Comparison of ENCODE assay signal across 1 cellular context in genomic region chr2:159285929-159286708, GRCh38.
A peak's percentile ranks its signal among the peaks of the same experiment; 100 is the strongest.
TF ChIP-seq lines count a peak whose summit lies in the region.

A gene with protein sequence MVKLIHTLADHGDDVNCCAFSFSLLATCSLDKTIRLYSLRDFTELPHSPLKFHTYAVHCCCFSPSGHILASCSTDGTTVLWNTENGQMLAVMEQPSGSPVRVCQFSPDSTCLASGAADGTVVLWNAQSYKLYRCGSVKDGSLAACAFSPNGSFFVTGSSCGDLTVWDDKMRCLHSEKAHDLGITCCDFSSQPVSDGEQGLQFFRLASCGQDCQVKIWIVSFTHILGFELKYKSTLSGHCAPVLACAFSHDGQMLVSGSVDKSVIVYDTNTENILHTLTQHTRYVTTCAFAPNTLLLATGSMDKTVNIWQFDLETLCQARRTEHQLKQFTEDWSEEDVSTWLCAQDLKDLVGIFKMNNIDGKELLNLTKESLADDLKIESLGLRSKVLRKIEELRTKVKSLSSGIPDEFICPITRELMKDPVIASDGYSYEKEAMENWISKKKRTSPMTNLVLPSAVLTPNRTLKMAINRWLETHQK (minus strand): TSS chr2:159286703. CDS start chr2:159283069, 3,634 bp downstream.

TF ChIP-seq in HepG2, 621 proteins besides CTCF, POLR2A, EP300 and RAD21 (continued from another document and continues in another):
- TF ChIP-seq MYPOP (CRISPR knock-in tag; IDR thresholded peaks at IDR 0.05) (peak; percentile 20; the same call in 1 of the 2 replicates), TFAP4 (IDR thresholded peaks at IDR 0.05; ENCODE audit: borderline replicate concordance, low read depth) (peak; percentile 81), ATF6 (CRISPR knock-in tag; conservative IDR thresholded peaks at IDR 0.05) (no peak), JUND (CRISPR knock-in tag; IDR thresholded peaks at IDR 0.05) (peak; percentile 40; the same call in 1 of the 2 replicates), ZMAT3 (CRISPR knock-in tag; conservative IDR thresholded peaks at IDR 0.05) (peak; percentile 98), TEAD2 (CRISPR knock-in tag; IDR thresholded peaks at IDR 0.05) (peak; percentile 94), ZNF83 (CRISPR knock-in tag; IDR thresholded peaks at IDR 0.05; ENCODE audit: borderline replicate concordance) (peak; percentile 80; the same call in 1 of the 2 replicates), ZNF557 (CRISPR knock-in tag; IDR thresholded peaks at IDR 0.05) (peak; percentile 42; the same call in 1 of the 2 replicates), DRAP1 (CRISPR knock-in tag; IDR thresholded peaks at IDR 0.05) (no peak), ESRRA (CRISPR knock-in tag; IDR thresholded peaks at IDR 0.05; ENCODE audit: low read depth) (peak; percentile 74), ZSCAN12 (CRISPR knock-in tag; IDR thresholded peaks at IDR 0.05) (peak; percentile 97), ZNF18 (CRISPR knock-in tag; IDR thresholded peaks at IDR 0.05; ENCODE audit: insufficient replicate concordance) (peak; percentile 89), ZNF256 (CRISPR knock-in tag; conservative IDR thresholded peaks at IDR 0.05) (no peak; the same call in 1 of the 2 replicates), ZNF251 (CRISPR knock-in tag; IDR thresholded peaks at IDR 0.05) (no peak), ZNF879 (CRISPR knock-in tag; IDR thresholded peaks at IDR 0.05) (peak; percentile 87; the same call in 1 of the 2 replicates), PLSCR1 (CRISPR knock-in tag; IDR thresholded peaks at IDR 0.05; ENCODE audit: borderline replicate concordance) (no peak; the same call in 1 of the 2 replicates), SRF (IDR thresholded peaks at IDR 0.05; ENCODE audit: low read depth, low read length) (no peak), ZSCAN20 (CRISPR knock-in tag; IDR thresholded peaks at IDR 0.05; ENCODE audit: borderline replicate concordance) (peak; percentile 98), TMF1 (CRISPR knock-in tag; IDR thresholded peaks at IDR 0.05; ENCODE audit: low read depth) (peak; percentile 96), RFX5 (IDR thresholded peaks at IDR 0.05; ENCODE audit: low read depth, low read length) (no peak), NFYC (CRISPR knock-in tag; IDR thresholded peaks at IDR 0.05) (0 out of 2 replicates have a peak, but pooled peaks have one; percentile 10), RORA (CRISPR knock-in tag; IDR thresholded peaks at IDR 0.05) (no peak)
- TF ChIP-seq, protein P1, sequence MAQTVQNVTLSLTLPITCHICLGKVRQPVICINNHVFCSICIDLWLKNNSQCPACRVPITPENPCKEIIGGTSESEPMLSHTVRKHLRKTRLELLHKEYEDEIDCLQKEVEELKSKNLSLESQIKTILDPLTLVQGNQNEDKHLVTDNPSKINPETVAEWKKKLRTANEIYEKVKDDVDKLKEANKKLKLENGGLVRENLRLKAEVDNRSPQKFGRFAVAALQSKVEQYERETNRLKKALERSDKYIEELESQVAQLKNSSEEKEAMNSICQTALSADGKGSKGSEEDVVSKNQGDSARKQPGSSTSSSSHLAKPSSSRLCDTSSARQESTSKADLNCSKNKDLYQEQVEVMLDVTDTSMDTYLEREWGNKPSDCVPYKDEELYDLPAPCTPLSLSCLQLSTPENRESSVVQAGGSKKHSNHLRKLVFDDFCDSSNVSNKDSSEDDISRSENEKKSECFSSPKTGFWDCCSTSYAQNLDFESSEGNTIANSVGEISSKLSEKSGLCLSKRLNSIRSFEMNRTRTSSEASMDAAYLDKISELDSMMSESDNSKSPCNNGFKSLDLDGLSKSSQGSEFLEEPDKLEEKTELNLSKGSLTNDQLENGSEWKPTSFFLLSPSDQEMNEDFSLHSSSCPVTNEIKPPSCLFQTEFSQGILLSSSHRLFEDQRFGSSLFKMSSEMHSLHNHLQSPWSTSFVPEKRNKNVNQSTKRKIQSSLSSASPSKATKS (CRISPR knock-in tag; IDR thresholded peaks at IDR 0.05): no peak; the same call in 1 of the 2 replicates
- TF ChIP-seq, protein P2, sequence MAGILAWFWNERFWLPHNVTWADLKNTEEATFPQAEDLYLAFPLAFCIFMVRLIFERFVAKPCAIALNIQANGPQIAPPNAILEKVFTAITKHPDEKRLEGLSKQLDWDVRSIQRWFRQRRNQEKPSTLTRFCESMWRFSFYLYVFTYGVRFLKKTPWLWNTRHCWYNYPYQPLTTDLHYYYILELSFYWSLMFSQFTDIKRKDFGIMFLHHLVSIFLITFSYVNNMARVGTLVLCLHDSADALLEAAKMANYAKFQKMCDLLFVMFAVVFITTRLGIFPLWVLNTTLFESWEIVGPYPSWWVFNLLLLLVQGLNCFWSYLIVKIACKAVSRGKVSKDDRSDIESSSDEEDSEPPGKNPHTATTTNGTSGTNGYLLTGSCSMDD (CRISPR knock-in tag; IDR thresholded peaks at IDR 0.05): no peak
- TF ChIP-seq, protein P3, sequence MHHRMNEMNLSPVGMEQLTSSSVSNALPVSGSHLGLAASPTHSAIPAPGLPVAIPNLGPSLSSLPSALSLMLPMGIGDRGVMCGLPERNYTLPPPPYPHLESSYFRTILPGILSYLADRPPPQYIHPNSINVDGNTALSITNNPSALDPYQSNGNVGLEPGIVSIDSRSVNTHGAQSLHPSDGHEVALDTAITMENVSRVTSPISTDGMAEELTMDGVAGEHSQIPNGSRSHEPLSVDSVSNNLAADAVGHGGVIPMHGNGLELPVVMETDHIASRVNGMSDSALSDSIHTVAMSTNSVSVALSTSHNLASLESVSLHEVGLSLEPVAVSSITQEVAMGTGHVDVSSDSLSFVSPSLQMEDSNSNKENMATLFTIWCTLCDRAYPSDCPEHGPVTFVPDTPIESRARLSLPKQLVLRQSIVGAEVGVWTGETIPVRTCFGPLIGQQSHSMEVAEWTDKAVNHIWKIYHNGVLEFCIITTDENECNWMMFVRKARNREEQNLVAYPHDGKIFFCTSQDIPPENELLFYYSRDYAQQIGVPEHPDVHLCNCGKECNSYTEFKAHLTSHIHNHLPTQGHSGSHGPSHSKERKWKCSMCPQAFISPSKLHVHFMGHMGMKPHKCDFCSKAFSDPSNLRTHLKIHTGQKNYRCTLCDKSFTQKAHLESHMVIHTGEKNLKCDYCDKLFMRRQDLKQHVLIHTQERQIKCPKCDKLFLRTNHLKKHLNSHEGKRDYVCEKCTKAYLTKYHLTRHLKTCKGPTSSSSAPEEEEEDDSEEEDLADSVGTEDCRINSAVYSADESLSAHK (CRISPR knock-in tag; IDR thresholded peaks at IDR 0.05; ENCODE audit: borderline replicate concordance): no peak
- TF ChIP-seq, protein P4, sequence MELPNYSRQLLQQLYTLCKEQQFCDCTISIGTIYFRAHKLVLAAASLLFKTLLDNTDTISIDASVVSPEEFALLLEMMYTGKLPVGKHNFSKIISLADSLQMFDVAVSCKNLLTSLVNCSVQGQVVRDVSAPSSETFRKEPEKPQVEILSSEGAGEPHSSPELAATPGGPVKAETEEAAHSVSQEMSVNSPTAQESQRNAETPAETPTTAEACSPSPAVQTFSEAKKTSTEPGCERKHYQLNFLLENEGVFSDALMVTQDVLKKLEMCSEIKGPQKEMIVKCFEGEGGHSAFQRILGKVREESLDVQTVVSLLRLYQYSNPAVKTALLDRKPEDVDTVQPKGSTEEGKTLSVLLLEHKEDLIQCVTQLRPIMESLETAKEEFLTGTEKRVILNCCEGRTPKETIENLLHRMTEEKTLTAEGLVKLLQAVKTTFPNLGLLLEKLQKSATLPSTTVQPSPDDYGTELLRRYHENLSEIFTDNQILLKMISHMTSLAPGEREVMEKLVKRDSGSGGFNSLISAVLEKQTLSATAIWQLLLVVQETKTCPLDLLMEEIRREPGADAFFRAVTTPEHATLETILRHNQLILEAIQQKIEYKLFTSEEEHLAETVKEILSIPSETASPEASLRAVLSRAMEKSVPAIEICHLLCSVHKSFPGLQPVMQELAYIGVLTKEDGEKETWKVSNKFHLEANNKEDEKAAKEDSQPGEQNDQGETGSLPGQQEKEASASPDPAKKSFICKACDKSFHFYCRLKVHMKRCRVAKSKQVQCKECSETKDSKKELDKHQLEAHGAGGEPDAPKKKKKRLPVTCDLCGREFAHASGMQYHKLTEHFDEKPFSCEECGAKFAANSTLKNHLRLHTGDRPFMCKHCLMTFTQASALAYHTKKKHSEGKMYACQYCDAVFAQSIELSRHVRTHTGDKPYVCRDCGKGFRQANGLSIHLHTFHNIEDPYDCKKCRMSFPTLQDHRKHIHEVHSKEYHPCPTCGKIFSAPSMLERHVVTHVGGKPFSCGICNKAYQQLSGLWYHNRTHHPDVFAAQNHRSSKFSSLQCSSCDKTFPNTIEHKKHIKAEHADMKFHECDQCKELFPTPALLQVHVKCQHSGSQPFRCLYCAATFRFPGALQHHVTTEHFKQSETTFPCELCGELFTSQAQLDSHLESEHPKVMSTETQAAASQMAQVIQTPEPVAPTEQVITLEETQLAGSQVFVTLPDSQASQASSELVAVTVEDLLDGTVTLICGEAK (IDR thresholded peaks at IDR 0.05): no peak
- TF ChIP-seq, protein P4 (CRISPR knock-in tag; IDR thresholded peaks at IDR 0.05): no peak; the same call in 1 of the 2 replicates
- TF ChIP-seq, protein P5, sequence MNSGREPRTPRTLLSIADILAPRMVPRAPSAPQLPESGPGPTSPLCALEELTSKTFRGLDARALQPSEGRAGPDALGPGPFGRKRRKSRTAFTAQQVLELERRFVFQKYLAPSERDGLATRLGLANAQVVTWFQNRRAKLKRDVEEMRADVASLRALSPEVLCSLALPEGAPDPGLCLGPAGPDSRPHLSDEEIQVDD (CRISPR knock-in tag; IDR thresholded peaks at IDR 0.05; ENCODE audit: borderline replicate concordance): peak; percentile 87
